29 cellular contexts compared by ENCODE assay signal in the genomic region with DNA sequence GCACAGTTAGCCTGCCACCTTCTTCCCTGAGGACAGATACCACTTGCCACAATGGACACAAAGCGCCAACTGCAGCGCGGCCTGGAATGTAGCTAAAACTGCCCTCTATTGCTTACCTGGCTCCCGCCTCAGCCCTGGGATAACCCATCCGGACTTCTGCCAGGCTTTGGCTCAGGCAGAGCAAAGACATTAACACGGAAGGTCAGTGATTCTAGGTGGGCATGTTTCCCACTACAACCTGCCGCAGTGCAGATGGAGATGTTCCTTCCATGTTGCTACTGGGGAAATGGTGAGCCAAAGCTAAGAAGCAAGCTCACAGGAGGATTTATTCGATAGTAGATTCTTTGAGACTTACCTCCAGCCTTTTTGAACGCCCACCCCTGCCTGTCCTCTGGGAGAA.
"Had no signal": no experiment of that assay in that cellular context is flagged by ENCODE, and none has a peak within 500 bp of the region (broad histone marks: within the 10 kb centered on the region; RNA-seq: fewer than 3 reads in every experiment).

No MANE protein-coding gene starts in this region.

- H3K27me3 ChIP-seq: colonic mucosa, esophagus squamous epithelium, left lung, ovary, spleen, testis had no signal

- H3K27ac Mint-ChIP-seq: dendritic cell treated with granulocyte-macrophage colony-stimulating factor and Interleukin-4, amounts not matched to agents 40 ng/mL and 50 ng/mL, for 4 days; mesothelial cell of epicardium; naive B cell; nephron; type B pancreatic cell had no signal

- DNase-seq: colonic mucosa; effector CD8-positive, alpha-beta T cell; esophagus squamous epithelium; foreskin melanocyte; glutamatergic neuron; heart right ventricle; hippocampal formation; left cardiac atrium; left lung; mesenchymal stem cell; mucosa of descending colon; naive B cell; occipital lobe; ovary; posterior cingulate gyrus; psoas muscle; right cardiac atrium; spleen; stimulated activated CD4-positive, alpha-beta T cell treated with anti-CD3 and anti-CD28 coated beads, Interleukin-4, amount 100 ng/mL, for 4 hours; stimulated activated naive CD4-positive, alpha-beta T cell; testis; tibial artery had no signal

- H3K9me3 Mint-ChIP-seq: dendritic cell treated with granulocyte-macrophage colony-stimulating factor and Interleukin-4, amounts not matched to agents 40 ng/mL and 50 ng/mL, for 4 days; mesothelial cell of epicardium; naive B cell; nephron; type B pancreatic cell had no signal

- H3K4me1 Mint-ChIP-seq: naive B cell had no signal

- H3K36me3 Mint-ChIP-seq: naive B cell had no signal

- ATAC-seq: heart right ventricle, left cardiac atrium, left lung, mucosa of descending colon, psoas muscle, right cardiac atrium had no signal

- H3K36me3 ChIP-seq: colonic mucosa, esophagus squamous epithelium, heart right ventricle, left lung, ovary, spleen, tibial artery had no signal

- H3K4me3 Mint-ChIP-seq: dendritic cell treated with granulocyte-macrophage colony-stimulating factor and Interleukin-4, amounts not matched to agents 40 ng/mL and 50 ng/mL, for 4 days; mesothelial cell of epicardium; naive B cell; nephron; type B pancreatic cell had no signal

- H3K4me1 ChIP-seq: colonic mucosa, esophagus squamous epithelium, left lung, spleen, testis had no signal

- FAIRE-seq: endothelial cell of umbilical vein, islet of Langerhans had no signal

- H3K4me3 ChIP-seq: colonic mucosa, esophagus squamous epithelium, heart right ventricle, left lung, mucosa of descending colon, ovary, psoas muscle, skin epidermis, spleen, testis, tibial artery had no signal

- H3K9me3 ChIP-seq: colonic mucosa, esophagus squamous epithelium, heart right ventricle, left lung, mucosa of descending colon, ovary, psoas muscle, spleen, testis, tibial artery had no signal

- H3K27me3 Mint-ChIP-seq: dendritic cell treated with granulocyte-macrophage colony-stimulating factor and Interleukin-4, amounts not matched to agents 40 ng/mL and 50 ng/mL, for 4 days had no signal

- H3K27ac ChIP-seq: colonic mucosa, esophagus squamous epithelium, heart right ventricle, left lung, ovary, psoas muscle, skin epidermis, spleen, testis, tibial artery had no signal
